Comparison of ENCODE assay signal across 24 cellular contexts in genomic region chr1:205514211-205515142, GRCh38. TPM values are rescaled to one million over a fixed set of nuclear protein-coding genes. Genes with fewer than 3 reads are reported as not detected.
DNase-seq lines count a peak whose midpoint lies in the region; ATAC-seq, FAIRE-seq and TF ChIP-seq lines count a peak whose summit lies in the region.
"Had no signal": no experiment of that assay in that cellular context is flagged by ENCODE, and none has a peak within 500 bp of the region (broad histone marks: within the 10 kb centered on the region; RNA-seq: fewer than 3 reads in every experiment).

No MANE protein-coding gene starts in this region.

- FAIRE-seq in bronchial epithelial cell (lab: Jason Lieb, UNC): peak; percentile 72

- DNase-seq in left ventricle myocardium inferior (no peak), left cardiac atrium (no peak), bronchial epithelial cell (ENCODE audit: low read depth) (no peak), neural crest cell (ENCODE audit: low read depth, low spot score) (no peak), type B pancreatic cell (ENCODE audit: extremely low spot score, unreplicated experiment) (no peak), immature natural killer cell (no peak), DMS79 treated with DMSO at 0.1 percent for 48 hours (lab: John Stamatoyannopoulos, UW) (no peak), NCI-H1048 (lab: John Stamatoyannopoulos, UW) (no peak)
- DNase-seq: activated CD4-positive, alpha-beta T cell treated with anti-CD3 and anti-CD28 coated beads, Interleukin-2, amount 50 U/mL, for 48 hours; activated CD4-positive, CD25-positive, alpha-beta regulatory T cell; amygdala; BE2C; DND-41; KG1; mesendoderm; MM.1S; naive B cell; NCI-H1417 treated with DMSO at 0.1 percent for 48 hours; SHP77; stimulated activated CD4-positive, alpha-beta T cell treated with anti-CD3 and anti-CD28 coated beads, Interleukin-15, amount 100 ng/mL, for 24 hours had no signal

- H3K36me3 Mint-ChIP-seq in neural crest cell (ENCODE audit: low read depth) (no peaks in the 10 kb centered on the region), type B pancreatic cell (no peaks in the 10 kb centered on the region), immature natural killer cell (no peaks in the 10 kb centered on the region)
- H3K36me3 Mint-ChIP-seq: naive B cell had no signal

- intact Hi-C loops in left ventricle myocardium inferior (cut with micrococcal nuclease) (no loop called here), left cardiac atrium (cut with DNase I) (no loop called here)

- H3K4me3 Mint-ChIP-seq in neural crest cell (no peak overlapping the region), type B pancreatic cell (peak overlapping the region; percentile 29), immature natural killer cell (no peak overlapping the region)
- H3K4me3 Mint-ChIP-seq: naive B cell had no signal

- peak overlapping the region; percentile 13 for H3K27ac Mint-ChIP-seq in neural crest cell (ENCODE audit: unreplicated experiment)
- H3K27ac Mint-ChIP-seq in type B pancreatic cell: no peak overlapping the region
- no peak overlapping the region for H3K27ac Mint-ChIP-seq in immature natural killer cell

- peak overlapping the region; percentile 94 for H3K27ac ChIP-seq in left ventricle myocardium inferior (replicated peaks)
- H3K27ac ChIP-seq: cardiac muscle cell had no signal

- no peak for ATAC-seq in left cardiac atrium
- ATAC-seq: sciatic nerve had no signal

- H3K4me1 Mint-ChIP-seq in neural crest cell (peaks cover 76% of the 10 kb centered on the region), type B pancreatic cell (ENCODE audit: unreplicated experiment) (peaks cover 37% of the 10 kb centered on the region), immature natural killer cell (no peaks in the 10 kb centered on the region)

- peaks cover 100% of the 10 kb centered on the region for H3K4me1 ChIP-seq in left ventricle myocardium inferior

- H3K27me3 Mint-ChIP-seq in neural crest cell (ENCODE audit: low read depth) (no peaks in the 10 kb centered on the region), type B pancreatic cell (peaks cover 4% of the 10 kb centered on the region), immature natural killer cell (ENCODE audit: low read depth in 3 of 3) (no peaks in the 10 kb centered on the region)

- H3K27me3 ChIP-seq in left ventricle myocardium inferior (ENCODE audit: low read depth) (no peaks in the 10 kb centered on the region), bronchial epithelial cell (ENCODE audit: control insufficient read depth, insufficient read depth, low read length) (no peaks in the 10 kb centered on the region)
- H3K27me3 ChIP-seq: BE2C, cardiac muscle cell had no signal

- TF ChIP-seq CTCF in left ventricle myocardium inferior (IDR thresholded peaks at IDR 0.05; ENCODE audit: borderline replicate concordance): no peak
- TF ChIP-seq CTCF in bronchial epithelial cell (IDR thresholded peaks at IDR 0.05; ENCODE audit: insufficient read depth, low read length, severe bottlenecking): no peak
- TF ChIP-seq CTCF in neural crest cell (conservative IDR thresholded peaks at IDR 0.05): no peak
- no peak for TF ChIP-seq CTCF in type B pancreatic cell (conservative IDR thresholded peaks at IDR 0.05)

- no peaks in the 10 kb centered on the region for H3K9me3 ChIP-seq in left ventricle myocardium inferior (replicated peaks)
- H3K9me3 ChIP-seq: BE2C had no signal

- no peaks in the 10 kb centered on the region for H3K9me3 Mint-ChIP-seq in neural crest cell
- H3K9me3 Mint-ChIP-seq in type B pancreatic cell: no peaks in the 10 kb centered on the region
- H3K9me3 Mint-ChIP-seq in immature natural killer cell: no peaks in the 10 kb centered on the region
- H3K9me3 Mint-ChIP-seq: naive B cell had no signal

- H3K4me3 ChIP-seq in left ventricle myocardium inferior (no peak overlapping the region), bronchial epithelial cell (ENCODE audit: low read depth, low read length) (no peak overlapping the region)
- H3K4me3 ChIP-seq: cardiac muscle cell had no signal

- H3K36me3 ChIP-seq in left ventricle myocardium inferior (no peaks in the 10 kb centered on the region), bronchial epithelial cell (ENCODE audit: control insufficient read depth, insufficient read depth, low read length) (peaks cover 1% of the 10 kb centered on the region)
- H3K36me3 ChIP-seq: BE2C, cardiac muscle cell had no signal

RNA-seq across cellular contexts. Expression of gene CDK18, which starts 10.0 kb away (rescaled TPM):
- total RNA-seq in left ventricle myocardium inferior (179 TPM), left cardiac atrium (100 to 1,000 TPM; 102 to 118 TPM), bronchial epithelial cell (1.8 and 2.2 TPM in 2 replicates), neural crest cell (26.4 and 30.8 TPM in 2 replicates), type B pancreatic cell (ENCODE audit: low replicate concordance) (9.6 and 19.3 TPM in 2 replicates)
- under 1 TPM in 2 of 3 donors, not detected in 1; 0.61 to 0.74 TPM for polyA plus RNA-seq in immature natural killer cell

RNA-seq across cellular contexts. Expression of gene BLACAT1, which starts 58.6 kb away (rescaled TPM):
- total RNA-seq in left ventricle myocardium inferior (not detected), left cardiac atrium (under 1 TPM in 1 of 2 donors, not detected in 1; 0.16 TPM), bronchial epithelial cell (0.77 and 0.79 TPM in 2 replicates), neural crest cell (3.8 and 3.9 TPM in 2 replicates), type B pancreatic cell (ENCODE audit: low replicate concordance) (2.4 and 6.8 TPM in 2 replicates)
- polyA plus RNA-seq in immature natural killer cell: not detected
- total RNA-seq: NCI-H460, urinary bladder had no signal
- polyA plus RNA-seq: cardiac muscle cell had no signal
